In the genomic region with DNA sequence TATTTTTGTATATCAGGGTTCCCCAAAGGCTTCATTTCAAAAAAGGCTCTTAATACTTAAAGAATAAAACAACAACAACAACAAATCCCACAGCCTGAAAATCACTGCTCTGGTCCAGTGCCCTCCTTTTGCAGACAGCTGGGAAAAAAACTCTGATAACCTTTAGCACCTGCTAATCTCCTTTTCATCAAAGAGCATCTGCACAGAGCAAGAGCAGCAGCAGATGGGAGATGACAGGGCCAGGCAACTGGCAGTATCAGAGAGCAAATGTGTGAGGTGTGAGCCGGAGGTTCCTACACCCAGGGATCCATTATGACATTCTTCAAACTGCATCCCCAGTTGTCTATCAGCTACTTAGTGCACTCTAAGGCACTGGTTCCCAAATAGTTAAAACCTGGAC, we compare ENCODE assay signal across 1 cellular context.
A peak's percentile ranks its signal among the peaks of the same experiment; 100 is the strongest.
TF ChIP-seq lines count a peak whose summit lies in the region.

No MANE protein-coding gene starts in this region.

TF ChIP-seq in K562, 482 proteins besides CTCF, POLR2A, EP300 and RAD21:
- TF ChIP-seq CCAR2 (IDR thresholded peaks at IDR 0.05; ENCODE audit: low read depth, low read length) = no peak
- no peak for TF ChIP-seq CBX1 (IDR thresholded peaks at IDR 0.05; ENCODE audit: low read depth)
- TF ChIP-seq DDX20 (tag; IDR thresholded peaks at IDR 0.05; ENCODE audit: low read depth) = no peak
- no peak for TF ChIP-seq HNRNPH1 (optimal IDR thresholded peaks at IDR 0.05; ENCODE audit: low read depth, low read length)
- no peak for TF ChIP-seq NFXL1 (CRISPR knock-in tag; IDR thresholded peaks at IDR 0.05)
- TF ChIP-seq, protein P1, sequence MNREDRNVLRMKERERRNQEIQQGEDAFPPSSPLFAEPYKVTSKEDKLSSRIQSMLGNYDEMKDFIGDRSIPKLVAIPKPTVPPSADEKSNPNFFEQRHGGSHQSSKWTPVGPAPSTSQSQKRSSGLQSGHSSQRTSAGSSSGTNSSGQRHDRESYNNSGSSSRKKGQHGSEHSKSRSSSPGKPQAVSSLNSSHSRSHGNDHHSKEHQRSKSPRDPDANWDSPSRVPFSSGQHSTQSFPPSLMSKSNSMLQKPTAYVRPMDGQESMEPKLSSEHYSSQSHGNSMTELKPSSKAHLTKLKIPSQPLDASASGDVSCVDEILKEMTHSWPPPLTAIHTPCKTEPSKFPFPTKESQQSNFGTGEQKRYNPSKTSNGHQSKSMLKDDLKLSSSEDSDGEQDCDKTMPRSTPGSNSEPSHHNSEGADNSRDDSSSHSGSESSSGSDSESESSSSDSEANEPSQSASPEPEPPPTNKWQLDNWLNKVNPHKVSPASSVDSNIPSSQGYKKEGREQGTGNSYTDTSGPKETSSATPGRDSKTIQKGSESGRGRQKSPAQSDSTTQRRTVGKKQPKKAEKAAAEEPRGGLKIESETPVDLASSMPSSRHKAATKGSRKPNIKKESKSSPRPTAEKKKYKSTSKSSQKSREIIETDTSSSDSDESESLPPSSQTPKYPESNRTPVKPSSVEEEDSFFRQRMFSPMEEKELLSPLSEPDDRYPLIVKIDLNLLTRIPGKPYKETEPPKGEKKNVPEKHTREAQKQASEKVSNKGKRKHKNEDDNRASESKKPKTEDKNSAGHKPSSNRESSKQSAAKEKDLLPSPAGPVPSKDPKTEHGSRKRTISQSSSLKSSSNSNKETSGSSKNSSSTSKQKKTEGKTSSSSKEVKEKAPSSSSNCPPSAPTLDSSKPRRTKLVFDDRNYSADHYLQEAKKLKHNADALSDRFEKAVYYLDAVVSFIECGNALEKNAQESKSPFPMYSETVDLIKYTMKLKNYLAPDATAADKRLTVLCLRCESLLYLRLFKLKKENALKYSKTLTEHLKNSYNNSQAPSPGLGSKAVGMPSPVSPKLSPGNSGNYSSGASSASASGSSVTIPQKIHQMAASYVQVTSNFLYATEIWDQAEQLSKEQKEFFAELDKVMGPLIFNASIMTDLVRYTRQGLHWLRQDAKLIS (CRISPR knock-in tag; IDR thresholded peaks at IDR 0.05) = no peak
- no peak for TF ChIP-seq ETS2 (tag; IDR thresholded peaks at IDR 0.05; ENCODE audit: borderline replicate concordance, poor library complexity, severe bottlenecking)
- TF ChIP-seq CBFA2T3 (IDR thresholded peaks at IDR 0.05) = peak; percentile 35
- TF ChIP-seq MYBL2 (IDR thresholded peaks at IDR 0.05; ENCODE audit: low read depth) = no peak
- TF ChIP-seq MYBL2 (CRISPR knock-in tag; IDR thresholded peaks at IDR 0.05; ENCODE audit: borderline replicate concordance) = no peak
- no peak for TF ChIP-seq ZNF586 (CRISPR knock-in tag; conservative IDR thresholded peaks at IDR 0.05)
- TF ChIP-seq HDGF (IDR thresholded peaks at IDR 0.05) = no peak
- TF ChIP-seq PHB2 (IDR thresholded peaks at IDR 0.05; ENCODE audit: low read depth) = no peak
- TF ChIP-seq, protein P2, sequence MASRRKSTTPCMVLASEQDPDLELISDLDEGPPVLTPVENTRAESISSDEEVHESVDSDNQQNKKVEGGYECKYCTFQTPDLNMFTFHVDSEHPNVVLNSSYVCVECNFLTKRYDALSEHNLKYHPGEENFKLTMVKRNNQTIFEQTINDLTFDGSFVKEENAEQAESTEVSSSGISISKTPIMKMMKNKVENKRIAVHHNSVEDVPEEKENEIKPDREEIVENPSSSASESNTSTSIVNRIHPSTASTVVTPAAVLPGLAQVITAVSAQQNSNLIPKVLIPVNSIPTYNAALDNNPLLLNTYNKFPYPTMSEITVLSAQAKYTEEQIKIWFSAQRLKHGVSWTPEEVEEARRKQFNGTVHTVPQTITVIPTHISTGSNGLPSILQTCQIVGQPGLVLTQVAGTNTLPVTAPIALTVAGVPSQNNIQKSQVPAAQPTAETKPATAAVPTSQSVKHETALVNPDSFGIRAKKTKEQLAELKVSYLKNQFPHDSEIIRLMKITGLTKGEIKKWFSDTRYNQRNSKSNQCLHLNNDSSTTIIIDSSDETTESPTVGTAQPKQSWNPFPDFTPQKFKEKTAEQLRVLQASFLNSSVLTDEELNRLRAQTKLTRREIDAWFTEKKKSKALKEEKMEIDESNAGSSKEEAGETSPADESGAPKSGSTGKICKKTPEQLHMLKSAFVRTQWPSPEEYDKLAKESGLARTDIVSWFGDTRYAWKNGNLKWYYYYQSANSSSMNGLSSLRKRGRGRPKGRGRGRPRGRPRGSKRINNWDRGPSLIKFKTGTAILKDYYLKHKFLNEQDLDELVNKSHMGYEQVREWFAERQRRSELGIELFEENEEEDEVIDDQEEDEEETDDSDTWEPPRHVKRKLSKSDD (conservative IDR thresholded peaks at IDR 0.05; ENCODE audit: low read length) = no peak
- TF ChIP-seq LEF1 (IDR thresholded peaks at IDR 0.05) = no peak
- no peak for TF ChIP-seq KLF10 (CRISPR knock-in tag; IDR thresholded peaks at IDR 0.05)
- TF ChIP-seq CBFA2T2 (conservative IDR thresholded peaks at IDR 0.05) = 0 out of 2 replicates have a peak, but pooled peaks have one; percentile 4
